ENCODE assay signal across 8 cellular contexts in genomic region chr10:32250489-32250888, GRCh38.
DNase-seq lines count a peak whose midpoint lies in the region; ATAC-seq and TF ChIP-seq lines count a peak whose summit lies in the region.
"Not testable (repeated sequence)": the region's sequence is repeated elsewhere in the genome, so short reads cannot be mapped to it uniquely, and the experiment has no call there.

No MANE protein-coding gene starts in this region.

- H3K4me1 Mint-ChIP-seq in CD4-positive, alpha-beta memory T cell: peaks cover 5 to 19% (median 9%) of the 10 kb centered on the region in 4 donors
- peaks cover 34% of the 10 kb centered on the region for H3K4me1 Mint-ChIP-seq in activated CD8-positive, alpha-beta memory T cell treated with anti-CD3 and anti-CD28 coated beads, Interleukin-2, amount 10 ng/mL, durations not matched to agents 7 days and 5 days
- peaks cover 35% of the 10 kb centered on the region for H3K4me1 Mint-ChIP-seq in activated naive CD8-positive, alpha-beta T cell treated with anti-CD3 and anti-CD28 coated beads, Interleukin-2, amount 50 U/mL, for 24 hours

- not testable (repeated sequence) for H3K79me2 ChIP-seq in MM.1S (ENCODE audit: low read length)

- not testable (repeated sequence) for DNase-seq in CD4-positive, alpha-beta memory T cell; activated CD8-positive, alpha-beta memory T cell treated with anti-CD3 and anti-CD28 coated beads, Interleukin-2, amount 10 ng/mL, durations not matched to agents 7 days and 5 days; activated naive CD8-positive, alpha-beta T cell treated with anti-CD3 and anti-CD28 coated beads, Interleukin-2, amount 50 U/mL, for 24 hours
- DNase-seq in MM.1S: peak; percentile 68

- CTCF ChIA-PET in CD4-positive, alpha-beta memory T cell (lab: Charles Lee; ENCODE audit: partially characterized antibody): interaction anchor here (0.7 to 2.4 kb wide), 6 partner anchors 12 to 118 kb away, joined by 3 to 16 read pairs (median 4); no protein-coding TSS in a partner anchor
- CTCF ChIA-PET in activated CD8-positive, alpha-beta memory T cell treated with anti-CD3 and anti-CD28 coated beads, Interleukin-2, amount 10 ng/mL, durations not matched to agents 7 days and 5 days (lab: Charles Lee): interaction anchor here (0.9 to 2.7 kb wide), 3 partner anchors 9 to 96 kb away, joined by 4 to 11 read pairs (median 8); no protein-coding TSS in a partner anchor

- H3K27ac ChIP-seq in CD4-positive, alpha-beta memory T cell (ENCODE audit: low read depth, low read length): not testable (repeated sequence)
- peak overlapping the region; percentile 72; the same call in 1 of the 2 replicates for H3K27ac ChIP-seq in MM.1S (ENCODE audit: low read length)

- H3K36me3 ChIP-seq in CD4-positive, alpha-beta memory T cell (ENCODE audit: insufficient read depth, low read length); MM.1S (replicated peaks; ENCODE audit: insufficient read depth, low read length): not testable (repeated sequence)

- H4K20me1 ChIP-seq in MM.1S (ENCODE audit: insufficient read depth, low read length): not testable (repeated sequence)

- H3K4me2 ChIP-seq in MM.1S (ENCODE audit: low read depth, low read length): peak overlapping the region; percentile 73; the same call in 1 of the 2 replicates

- peak; percentile 67 for ATAC-seq in GM18868 (IDR thresholded peaks at IDR 0.05; ENCODE audit: unreplicated experiment)
- peak; percentile 80 for ATAC-seq in GM19467 (IDR thresholded peaks at IDR 0.05; ENCODE audit: unreplicated experiment)
- ATAC-seq in HG02610 (IDR thresholded peaks at IDR 0.05; ENCODE audit: unreplicated experiment): peak; percentile 81
- peak; percentile 73 for ATAC-seq in HG03025 (IDR thresholded peaks at IDR 0.05; ENCODE audit: low FRiP score, unreplicated experiment)
- peak; percentile 66 for ATAC-seq in activated CD8-positive, alpha-beta memory T cell treated with anti-CD3 and anti-CD28 coated beads, Interleukin-2, amount 10 ng/mL, durations not matched to agents 7 days and 5 days
- ATAC-seq in activated naive CD8-positive, alpha-beta T cell treated with anti-CD3 and anti-CD28 coated beads, Interleukin-2, amount 50 U/mL, for 24 hours: peak; percentile 95

- POLR2A ChIA-PET in CD4-positive, alpha-beta memory T cell (lab: Charles Lee; ENCODE audit: partially characterized antibody): interaction anchor here (0.6 to 2.1 kb wide), 5 partner anchors 23 to 1529 kb away, joined by 3 to 11 read pairs (median 5); no protein-coding TSS in a partner anchor

- peak overlapping the region in 1 of 8 donors; percentile 46 for H3K4me3 Mint-ChIP-seq in CD4-positive, alpha-beta memory T cell
- H3K4me3 Mint-ChIP-seq in activated CD8-positive, alpha-beta memory T cell treated with anti-CD3 and anti-CD28 coated beads, Interleukin-2, amount 10 ng/mL, durations not matched to agents 7 days and 5 days: not testable (repeated sequence)
- peak overlapping the region; percentile 33 for H3K4me3 Mint-ChIP-seq in activated naive CD8-positive, alpha-beta T cell treated with anti-CD3 and anti-CD28 coated beads, Interleukin-2, amount 50 U/mL, for 24 hours

- 0 out of 2 replicates have a peak overlapping the region, but pooled peaks have one; percentile 15 for H2AFZ ChIP-seq in MM.1S (ENCODE audit: low read length)

- H3K27me3 Mint-ChIP-seq in CD4-positive, alpha-beta memory T cell; activated CD8-positive, alpha-beta memory T cell treated with anti-CD3 and anti-CD28 coated beads, Interleukin-2, amount 10 ng/mL, durations not matched to agents 7 days and 5 days; activated naive CD8-positive, alpha-beta T cell treated with anti-CD3 and anti-CD28 coated beads, Interleukin-2, amount 50 U/mL, for 24 hours: not testable (repeated sequence)

- H3K9me2 ChIP-seq in MM.1S (replicated peaks; ENCODE audit: insufficient read depth, low read length): not testable (repeated sequence)

- H3K27me3 ChIP-seq in CD4-positive, alpha-beta memory T cell (ENCODE audit: insufficient read depth, low read length); MM.1S (replicated peaks; ENCODE audit: insufficient read depth, low read length): not testable (repeated sequence)

- H3K27ac Mint-ChIP-seq in CD4-positive, alpha-beta memory T cell: peak overlapping the region in 6 of 7 donors; percentile 29 to 87 (median 76)
- H3K27ac Mint-ChIP-seq in activated CD8-positive, alpha-beta memory T cell treated with anti-CD3 and anti-CD28 coated beads, Interleukin-2, amount 10 ng/mL, durations not matched to agents 7 days and 5 days: peak overlapping the region; percentile 57
- H3K27ac Mint-ChIP-seq in activated naive CD8-positive, alpha-beta T cell treated with anti-CD3 and anti-CD28 coated beads, Interleukin-2, amount 50 U/mL, for 24 hours: peak overlapping the region; percentile 81

- not testable (repeated sequence) for H3K9ac ChIP-seq in MM.1S (ENCODE audit: low read length)

- H3K4me1 ChIP-seq in CD4-positive, alpha-beta memory T cell (ENCODE audit: insufficient read depth, low read length): not testable (repeated sequence)
- H3K4me1 ChIP-seq in MM.1S (ENCODE audit: low read length): peaks cover 22% of the 10 kb centered on the region

- intact Hi-C loops in CD4-positive, alpha-beta memory T cell (cut with micrococcal nuclease): loop anchor here (10.0 kb wide), 2 partner anchors 754 to 904 kb away; no protein-coding TSS in a partner anchor

- not testable (repeated sequence) for H3K36me3 Mint-ChIP-seq in CD4-positive, alpha-beta memory T cell; activated CD8-positive, alpha-beta memory T cell treated with anti-CD3 and anti-CD28 coated beads, Interleukin-2, amount 10 ng/mL, durations not matched to agents 7 days and 5 days; activated naive CD8-positive, alpha-beta T cell treated with anti-CD3 and anti-CD28 coated beads, Interleukin-2, amount 50 U/mL, for 24 hours (ENCODE audit: low read depth)

- peaks cover 14% of the 10 kb centered on the region for H3F3A ChIP-seq in MM.1S (ENCODE audit: insufficient read depth, low read length)

- H3K9me3 Mint-ChIP-seq in CD4-positive, alpha-beta memory T cell; activated CD8-positive, alpha-beta memory T cell treated with anti-CD3 and anti-CD28 coated beads, Interleukin-2, amount 10 ng/mL, durations not matched to agents 7 days and 5 days (ENCODE audit: low read depth); activated naive CD8-positive, alpha-beta T cell treated with anti-CD3 and anti-CD28 coated beads, Interleukin-2, amount 50 U/mL, for 24 hours: not testable (repeated sequence)

- H3K4me3 ChIP-seq in CD4-positive, alpha-beta memory T cell (ENCODE audit: low read length in 2 of 2); MM.1S (ENCODE audit: low read length): not testable (repeated sequence)

- not testable (repeated sequence) for H3K9me3 ChIP-seq in CD4-positive, alpha-beta memory T cell (ENCODE audit: control insufficient read depth in 1 of 2, low read length in 2 of 2); MM.1S (replicated peaks; ENCODE audit: insufficient read depth, low read length)

- not testable (repeated sequence) for TF ChIP-seq CTCF in MM.1S (IDR thresholded peaks at IDR 0.05; ENCODE audit: low read length)
